In genomic region chr12:66776974-66777373, GRCh38 we compare ENCODE assay signal across 8 cellular contexts.
DNase-seq lines count a peak whose midpoint lies in the region; ATAC-seq and TF ChIP-seq lines count a peak whose summit lies in the region.

No MANE protein-coding gene starts in this region.

- DNase-seq in activated CD8-positive, alpha-beta memory T cell treated with anti-CD3 and anti-CD28 coated beads for 48 hours (ENCODE audit: low read depth in 2 of 3, low spot score in 2 of 3): peak; percentile 4 to 23 (median 7)
- peak in 2 of 3 donors; percentile 16 to 18 for DNase-seq in stimulated activated CD4-positive, alpha-beta T cell treated with anti-CD3 and anti-CD28 coated beads, TNF-alpha, amount 100 ng/mL, for 48 hours (ENCODE audit: low read depth in 3 of 3)
- DNase-seq in COLO668 (lab: John Stamatoyannopoulos, UW; ENCODE audit: unreplicated experiment) (no peak), T-helper 9 cell (no peak), omental fat pad (ENCODE audit: low spot score) (no peak), ureter (ENCODE audit: low spot score) (no peak)

- ATAC-seq in GM18907 (IDR thresholded peaks at IDR 0.05; ENCODE audit: unreplicated experiment) (peak; percentile 99), HG02852 (IDR thresholded peaks at IDR 0.05; ENCODE audit: unreplicated experiment) (peak; percentile 100), omental fat pad (ENCODE audit: low FRiP score) (no peak)

- no peak for TF ChIP-seq CTCF in omental fat pad (IDR thresholded peaks at IDR 0.05)

Comparison
In these comparisons a context has a peak if more than half of its experiments do, and no peak if none do; other contexts are left out.
1. DNase-seq: peak in activated CD8-positive, alpha-beta memory T cell treated with anti-CD3 and anti-CD28 coated beads for 48 hours (3 of 3) and stimulated activated CD4-positive, alpha-beta T cell treated with anti-CD3 and anti-CD28 coated beads, TNF-alpha, amount 100 ng/mL, for 48 hours (2 of 3); none in COLO668 (single experiment), T-helper 9 cell (single experiment), omental fat pad (single experiment) and ureter (single experiment).